In genomic region chr7:75761801-75762200, GRCh38 we compare ENCODE assay signal across 15 cellular contexts. TPM values are rescaled to one million over a fixed set of nuclear protein-coding genes. Genes with fewer than 3 reads are reported as not detected.
"Had no signal": no experiment of that assay in that cellular context is flagged by ENCODE, and none has a peak within 500 bp of the region (broad histone marks: within the 10 kb centered on the region; RNA-seq: fewer than 3 reads in every experiment).

No MANE protein-coding gene starts in this region.

RNA-seq across cellular contexts. Expression of gene CCL26, which starts 10.2 kb away (rescaled TPM):
- total RNA-seq: activated B cell treated with CpG ODN at 0.5 μM for 24 hours; activated CD8-positive, alpha-beta T cell treated with anti-CD3 and anti-CD28 coated beads for 36 hours; activated T-cell treated with anti-CD3 and anti-CD28 coated beads, Interleukin-2, amount 50 U/mL, for 4 hours; activated T-helper 17 cell treated with anti-CD3 and anti-CD28 coated beads, Interleukin-2, amount 50 U/mL, for 72 hours; astrocyte; bronchial epithelial cell; chondrocyte; dermis microvascular lymphatic vessel endothelial cell; endothelial cell of umbilical vein; esophagus squamous epithelium; glomerular endothelial cell had no signal
- polyA plus RNA-seq: endothelial cell of umbilical vein had no signal

RNA-seq across cellular contexts. Expression of gene CCL24, which starts 51.8 kb away (rescaled TPM):
- total RNA-seq: activated CD8-positive, alpha-beta T cell treated with anti-CD3 and anti-CD28 coated beads for 36 hours; activated T-cell treated with anti-CD3 and anti-CD28 coated beads, Interleukin-2, amount 50 U/mL, for 4 hours; activated T-helper 17 cell treated with anti-CD3 and anti-CD28 coated beads, Interleukin-2, amount 50 U/mL, for 72 hours; astrocyte; bronchial epithelial cell; cardiac septum; chondrocyte; dermis microvascular lymphatic vessel endothelial cell; endothelial cell of umbilical vein; fibroblast of lung; fibroblast of villous mesenchyme; glomerular endothelial cell; hepatocyte had no signal
- polyA plus RNA-seq: endothelial cell of umbilical vein, fibroblast of lung, hepatocyte had no signal
